Comparison of ENCODE assay signal across 8 cellular contexts in genomic region chr15:84734794-84735479, GRCh38. TPM values are rescaled to one million over a fixed set of nuclear protein-coding genes. Genes with fewer than 3 reads are reported as not detected.
DNase-seq lines count a peak whose midpoint lies in the region; ATAC-seq, FAIRE-seq and TF ChIP-seq lines count a peak whose summit lies in the region.

No MANE protein-coding gene starts in this region.

- H3K4me2 ChIP-seq in K562 (ENCODE audit: insufficient read depth, low read length): peak overlapping the region; percentile 82

- H3K4me3 ChIP-seq in Jurkat, Clone E6-1 (ENCODE audit: low read length): peak overlapping the region; percentile 42
- peak overlapping the region; percentile 9; the same call in 1 of the 2 replicates for H3K4me3 ChIP-seq in K562
- H3K4me3 ChIP-seq in left lung: peak overlapping the region in 1 of 2 donors; percentile 25

- H3K27me3 ChIP-seq in K562 (ENCODE audit: control insufficient read depth in 2 of 2, insufficient read depth in 2 of 2, low read length in 2 of 2): no peaks in the 10 kb centered on the region
- no peaks in the 10 kb centered on the region for H3K27me3 ChIP-seq in left lung

- H3K9me3 ChIP-seq in K562 (replicated peaks; ENCODE audit: control insufficient read depth, insufficient read depth, low read depth, low read length) (no peaks in the 10 kb centered on the region), left lung (no peaks in the 10 kb centered on the region)

- 5% methylated on average over 7 of the region's 7 CpGs for WGBS in K562 (ENCODE audit: insufficient coverage, low coverage, missing lambda C conversion rate)

- peak; percentile 98 for FAIRE-seq in K562 (lab: Jason Lieb, UNC)

- peak overlapping the region; percentile 54 to 57; a peak in 3 of 4 replicates for H3K9ac ChIP-seq in K562 (ENCODE audit: insufficient read depth in 1 of 2, low read depth in 2 of 2, low read length in 2 of 2)

- POLR2A ChIA-PET in GM10248 (lab: Yijun Ruan, JAX) (interaction anchor here (0.6 to 2.7 kb wide), 4 partner anchors 9 to 131 kb away, joined by 3 to 12 read pairs (median 5); partner anchors contain the start of gene SEC11A), K562 (lab: Yijun Ruan, JAX) (interaction anchor here (0.5 to 4.3 kb wide), 13 partner anchors 8 to 302 kb away, joined by 3 to 43 read pairs (median 5); partner anchors contain the start of genes SEC11A and SLC28A1)

- TF ChIP-seq POLR2A in K562 (conservative IDR thresholded peaks at IDR 0.05): peak; percentile 81

- BruUV-seq in K562 (replicated peaks; lab: Mats Ljungman, UMichigan): no TSS peak

- peak; percentile 81 for TF ChIP-seq EP300 in K562 (IDR thresholded peaks at IDR 0.05; ENCODE audit: low read length)

- H2AFZ ChIP-seq in K562 (ENCODE audit: low read depth, low read length): peak overlapping the region; percentile 91

- peak overlapping the region; percentile 76 for H3K27ac ChIP-seq in K562 (ENCODE audit: extremely low read depth, low read depth, low read length)
- H3K27ac ChIP-seq in left lung: peak overlapping the region; percentile 51 to 91

- peaks cover 10 to 23% of the 10 kb centered on the region in 2 experiments for H3K4me1 ChIP-seq in K562 (replicated peaks in 1 of 2; ENCODE audit: control insufficient read depth in 2 of 2, insufficient read depth in 2 of 2, low read length in 2 of 2)
- H3K4me1 ChIP-seq in left lung: peaks cover 5 to 46% of the 10 kb centered on the region in 2 donors

- intact Hi-C loops in K562 (cut with micrococcal nuclease) (no loop called here), left lung (cut with DNase I) (no loop called here)

- CTCF ChIA-PET in GM10248 (lab: Yijun Ruan, JAX) (interaction anchor here (0.8 to 2.8 kb wide), 13 partner anchors 8 to 193 kb away, joined by 3 to 10 read pairs (median 3); partner anchors contain the start of genes SEC11A and WDR73), K562 (lab: Yijun Ruan, JAX; ENCODE audit: low intra/inter-chr PET ratio) (no interaction called here)

- DNase-seq in GM10248 (ENCODE audit: extremely low spot score): peak; percentile 66
- DNase-seq in Jurkat, Clone E6-1 (ENCODE audit: low read depth, low spot score): peak; percentile 96
- DNase-seq in T-helper 2 cell: peak in 4 of 5 experiments; percentile 36 to 89 (median 59)
- DNase-seq in K562 (ENCODE audit: extremely low read depth in 1 of 4, low spot score in 3 of 4): peak; percentile 80 to 94 (median 84)
- DNase-seq in left lung: peak in 1 of 2 donors; percentile 84
- DNase-seq in stimulated activated CD8-positive, alpha-beta memory T cell treated with anti-CD3 and anti-CD28 coated beads, Interleukin-4, amount 100 ng/mL, for 48 hours: peak; percentile 81
- DNase-seq in SW 1271 (lab: John Stamatoyannopoulos, UW): no peak

- H3K79me2 ChIP-seq in K562 (ENCODE audit: control insufficient read depth, insufficient read depth, low read length): no peaks in the 10 kb centered on the region

- H3K36me3 ChIP-seq in K562 (ENCODE audit: control insufficient read depth, insufficient read depth, low read length): no peaks in the 10 kb centered on the region
- H3K36me3 ChIP-seq in left lung: no peaks in the 10 kb centered on the region

- ATAC-seq in GM21737 (IDR thresholded peaks at IDR 0.05; ENCODE audit: unreplicated experiment) (peak; percentile 72), K562 (peak; percentile 98), left lung (peak; percentile 93)

- in situ Hi-C loops in K562 (cut with MboI): no loop called here

- TF ChIP-seq RAD21 in K562 (CRISPR knock-in tag; conservative IDR thresholded peaks at IDR 0.05 in 1 of 2, IDR thresholded peaks at IDR 0.05 in 1 of 2): peak in 1 of 2 experiments; percentile 32; a peak in 3 of 4 replicates

- H4K20me1 ChIP-seq in K562 (replicated peaks; ENCODE audit: control insufficient read depth, insufficient read depth, low read length): no peaks in the 10 kb centered on the region

- TF ChIP-seq CTCF in GM10248 (IDR thresholded peaks at IDR 0.05; ENCODE audit: control extremely low read depth, extremely low read depth, low read depth, missing control alignments) (no peak), K562 (IDR thresholded peaks at IDR 0.05 in 2 of 3, conservative IDR thresholded peaks at IDR 0.05 in 1 of 3; ENCODE audit: insufficient read depth in 2 of 3, low read depth in 1 of 3, low read length in 3 of 3) (no peak), left lung (IDR thresholded peaks at IDR 0.05) (no peak)

- H3K9me1 ChIP-seq in K562 (ENCODE audit: control insufficient read depth, insufficient read depth, low read length): no peaks in the 10 kb centered on the region

TF ChIP-seq in K562, 482 proteins besides CTCF, POLR2A, EP300 and RAD21 (continues in another document):
- TF ChIP-seq TAF7 (tag; IDR thresholded peaks at IDR 0.05) (peak; percentile 7; the same call in 1 of the 2 replicates), STAT5A (IDR thresholded peaks at IDR 0.05; ENCODE audit: borderline replicate concordance, low read length) (peak; percentile 11; the same call in 1 of the 2 replicates), LARP7 (IDR thresholded peaks at IDR 0.05) (peak; percentile 86), CHD2 (IDR thresholded peaks at IDR 0.05; ENCODE audit: low read depth, low read length) (peak; percentile 49; the same call in 1 of the 2 replicates), ZSCAN29 (IDR thresholded peaks at IDR 0.05) (0 out of 2 replicates have a peak, but pooled peaks have one; percentile 18), ZC3H8 (IDR thresholded peaks at IDR 0.05) (0 out of 2 replicates have a peak, but pooled peaks have one; percentile 36), ELF4 (CRISPR knock-in tag; IDR thresholded peaks at IDR 0.05) (peak; percentile 75), NFIC (IDR thresholded peaks at IDR 0.05) (peak; percentile 32; the same call in 1 of the 2 replicates), MLLT1 (IDR thresholded peaks at IDR 0.05) (peak; percentile 75 to 99; a peak in 3 of 4 replicates), ZKSCAN1 (IDR thresholded peaks at IDR 0.05; ENCODE audit: low read depth, low read length) (no peak)

RNA-seq across cellular contexts. Expression of gene ZNF592, which starts 13.5 kb away (rescaled TPM):
- polyA plus RNA-seq in Jurkat, Clone E6-1 (2012; ENCODE audit: insufficient read depth, insufficient read length): 19.8 TPM
- total RNA-seq in K562 (2011; cell fraction: chromatin; rRNA removed; ENCODE audit: low replicate concordance): 22.7 and 35.2 TPM in 2 replicates
- total RNA-seq in K562 (2011; cell fraction: nucleolus; rRNA removed): 18.4 and 21.7 TPM in 2 replicates
- total RNA-seq in K562 (2011; cell fraction: nucleoplasm; rRNA removed): 22.7 and 26.9 TPM in 2 replicates
- total RNA-seq in K562 (2014; rRNA removed) (5.9 and 9.1 TPM in 2 replicates), K562 (2014; rRNA removed; fragmentation: Illumina TruSeq; extraction: Trizol) (6.3 and 6.6 TPM in 2 replicates), K562 (2015; rRNA removed; fragmentation: Illumina TruSeq; extraction: Trizol) (9.1 and 9.2 TPM in 2 replicates), K562 (2021) (22.0 and 23.8 TPM in 2 replicates), left lung (10 to 100 TPM; 24.4 to 31.9 TPM)
- polyA plus RNA-seq in K562 (2011; rRNA removed) (7.4 and 10.4 TPM in 2 replicates), K562 (2014; fragmentation: Illumina TruSeq; extraction: Trizol) (18.5 and 18.8 TPM in 2 replicates), K562 (2014; fragmentation: Nextera tagmentation; extraction: Ambion mirVana) (1 to 10 TPM in 1 of 2 experiments, under 1 TPM in 1; 0.88 to 1.7 TPM), K562 (2014; rRNA removed) (11.6 TPM in 2 replicates)
- polyA plus RNA-seq in K562 (2011; cell fraction: cytosol; rRNA removed): 8.8 and 14.0 TPM in 2 replicates
- polyA plus RNA-seq in K562 (2011; cell fraction: nucleus; rRNA removed): 15.9 and 24.2 TPM in 2 replicates
- 12.6 and 16.1 TPM in 2 replicates for polyA plus RNA-seq in K562 (2012)
- 7.6 and 8.8 TPM in 2 replicates for polyA minus RNA-seq in K562 (2011; rRNA and poly(A)+ RNA removed)
- polyA minus RNA-seq in K562 (2011; cell fraction: cytosol; rRNA and poly(A)+ RNA removed): 13.0 and 13.9 TPM in 2 replicates
- polyA minus RNA-seq in K562 (2011; cell fraction: nucleus; rRNA and poly(A)+ RNA removed): 8.2 and 9.0 TPM in 2 replicates

RNA-seq across cellular contexts. Expression of gene SEC11A, which starts 19.0 kb away (rescaled TPM):
- polyA plus RNA-seq in Jurkat, Clone E6-1 (2012; ENCODE audit: insufficient read depth, insufficient read length): 109 TPM
- total RNA-seq in K562 (2011; cell fraction: chromatin; rRNA removed; ENCODE audit: low replicate concordance): 73.8 and 151 TPM in 2 replicates
- total RNA-seq in K562 (2011; cell fraction: nucleolus; rRNA removed): 86.1 and 103 TPM in 2 replicates
- total RNA-seq in K562 (2011; cell fraction: nucleoplasm; rRNA removed): 189 and 195 TPM in 2 replicates
- total RNA-seq in K562 (2014; rRNA removed): 170 and 198 TPM in 2 replicates
- total RNA-seq in K562 (2014; rRNA removed; fragmentation: Illumina TruSeq; extraction: Trizol): 270 and 314 TPM in 2 replicates
- 204 and 217 TPM in 2 replicates for total RNA-seq in K562 (2015; rRNA removed; fragmentation: Illumina TruSeq; extraction: Trizol)
- 175 and 183 TPM in 2 replicates for total RNA-seq in K562 (2021)
- polyA plus RNA-seq in K562 (2011; rRNA removed): 166 and 238 TPM in 2 replicates
- polyA plus RNA-seq in K562 (2011; cell fraction: cytosol; rRNA removed): 49.8 and 172 TPM in 2 replicates
- 32.1 and 71.9 TPM in 2 replicates for polyA plus RNA-seq in K562 (2011; cell fraction: nucleus; rRNA removed)
- polyA plus RNA-seq in K562 (2012): 230 and 261 TPM in 2 replicates
- polyA plus RNA-seq in K562 (2014; fragmentation: Illumina TruSeq; extraction: Trizol): 240 and 254 TPM in 2 replicates
- polyA plus RNA-seq in K562 (2014; fragmentation: Nextera tagmentation; extraction: Ambion mirVana): 100 to 1,000 TPM; 206 to 229 TPM
- polyA plus RNA-seq in K562 (2014; rRNA removed): 301 and 310 TPM in 2 replicates
- 166 and 171 TPM in 2 replicates for polyA minus RNA-seq in K562 (2011; rRNA and poly(A)+ RNA removed)
- polyA minus RNA-seq in K562 (2011; cell fraction: cytosol; rRNA and poly(A)+ RNA removed): 52.9 and 55.4 TPM in 2 replicates
- polyA minus RNA-seq in K562 (2011; cell fraction: nucleus; rRNA and poly(A)+ RNA removed): 17.9 and 29.9 TPM in 2 replicates
- total RNA-seq in left lung: 100 to 1,000 TPM; 159 to 160 TPM

Comparison
In these comparisons a context has a peak if more than half of its experiments do, and no peak if none do; other contexts are left out.
1. DNase-seq: peak in GM10248 (single experiment), Jurkat, Clone E6-1 (single experiment), T-helper 2 cell (4 of 5), K562 (4 of 4) and stimulated activated CD8-positive, alpha-beta memory T cell treated with anti-CD3 and anti-CD28 coated beads, Interleukin-4, amount 100 ng/mL, for 48 hours (single experiment); none in SW 1271 (0 of 2).
2. Peak in every context shown above with its lines, with median percentiles within 50 percentile points of each other: ATAC-seq.